In the genomic region with DNA sequence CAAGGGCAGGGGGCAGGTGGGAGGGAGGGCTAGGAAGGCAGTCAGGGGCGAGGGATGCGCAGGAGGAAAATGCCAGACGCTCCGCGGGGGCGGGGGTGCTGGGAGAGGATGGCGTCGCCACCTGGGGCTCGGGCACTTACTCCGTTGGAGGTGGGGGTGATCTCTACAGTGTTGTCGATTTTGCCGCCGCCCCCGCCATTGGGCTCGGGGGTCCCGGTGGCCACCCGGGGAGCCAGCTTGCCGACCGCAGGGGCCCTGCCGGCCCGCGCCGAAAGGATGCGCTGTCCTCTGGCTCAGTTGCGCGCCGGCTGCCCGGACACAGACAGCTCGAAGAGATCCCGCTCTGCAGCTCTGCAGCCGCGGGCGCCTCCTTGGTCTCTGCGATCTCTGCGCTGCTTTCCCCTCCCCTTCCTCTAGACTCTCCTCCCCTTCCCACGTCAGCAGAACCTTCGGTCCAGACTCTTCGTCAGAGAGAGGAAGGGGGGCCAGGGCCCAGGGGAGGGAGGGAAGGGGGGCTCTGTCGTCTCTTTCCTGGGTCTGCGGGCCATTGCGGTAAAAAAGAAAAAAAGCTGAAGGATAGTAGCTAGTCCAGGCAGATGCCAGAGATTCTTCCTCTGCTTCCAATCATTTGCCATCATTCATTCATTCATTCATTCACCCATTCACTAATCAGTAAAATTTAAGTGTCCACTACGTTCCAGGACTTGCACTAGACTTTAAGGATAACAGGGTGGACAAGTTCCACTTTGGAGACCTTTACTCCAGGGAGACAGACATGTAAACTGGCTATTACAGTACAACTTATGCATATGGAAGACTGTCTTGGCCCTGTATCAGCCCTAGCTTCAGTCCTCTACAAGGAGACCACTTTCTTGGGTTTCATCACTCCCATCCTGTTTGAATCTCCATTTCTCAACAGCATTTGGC, we compare ENCODE assay signal across 8 cellular contexts. TPM values are rescaled to one million over a fixed set of nuclear protein-coding genes. Genes with fewer than 3 reads are reported as not detected.
DNase-seq lines count a peak whose midpoint lies in the region; ATAC-seq, FAIRE-seq and TF ChIP-seq lines count a peak whose summit lies in the region.

TSS of gene SLC22A17 (minus strand) at position 382 of the 927 bp plus-strand sequence.

- H3K4me3 ChIP-seq in A549 = peak within 1 kb of the TSS; percentile 52
- H3K4me3 ChIP-seq in adipocyte (ENCODE audit: low read length) = peak within 1 kb of the TSS; percentile 77
- H3K4me3 ChIP-seq in testis = peak within 1 kb of the TSS; percentile 45 to 58

- POLR2A ChIA-PET in A549 (lab: Yijun Ruan, JAX) = interaction anchor here (0.6 kb wide), 1 partner anchor 9 kb away, joined by 3 read pairs; no protein-coding TSS in a partner anchor

- H3K36me3 ChIP-seq in adipocyte (ENCODE audit: control insufficient read depth, insufficient read depth, low read length, severe bottlenecking) (no peaks in the 10 kb centered on the region), testis (ENCODE audit: low read depth, missing control alignments) (no peaks in the 10 kb centered on the region)

- H3K9me3 ChIP-seq in A549 (no peaks in the 10 kb centered on the region), adipocyte (ENCODE audit: control insufficient read depth, low read length) (no peaks in the 10 kb centered on the region), testis (no peaks in the 10 kb centered on the region)

- 3% methylated on average over 39 of the region's 42 CpGs for WGBS in A549 (ENCODE audit: missing lambda C conversion rate)
- 1% methylated on average over 12 to 27 of the region's 42 CpGs for WGBS in testis, 2 donors

- H3K27me3 ChIP-seq in adipocyte (replicated peaks; ENCODE audit: control insufficient read depth, insufficient read depth, low read length) (peaks cover 32% of the 10 kb centered on the region), testis (no peaks in the 10 kb centered on the region)

- H3K4me1 ChIP-seq in A549 (0 out of 3 replicates have a peak, but pooled peaks cover 3% of the 10 kb centered on the region), adipocyte (ENCODE audit: control insufficient read depth, insufficient read depth, low read length) (peaks cover 8% of the 10 kb centered on the region), testis (peaks cover 5% of the 10 kb centered on the region)

- intact Hi-C loops in cardiac septum (cut with DNase I) (no loop called here), testis (cut with DNase I; ENCODE audit: low total_unique reads) (no loop called here)

- no peak for TF ChIP-seq CTCF in A549 (IDR thresholded peaks at IDR 0.05)
- TF ChIP-seq CTCF in omental fat pad (IDR thresholded peaks at IDR 0.05) = no peak
- TF ChIP-seq CTCF in testis (IDR thresholded peaks at IDR 0.05) = no peak

- no peak for FAIRE-seq in A549 (lab: Jason Lieb, UNC)

- peak within 1 kb of the TSS; percentile 38 to 83; a peak in 5 of 6 replicates for H3K27ac ChIP-seq in A549
- peak within 1 kb of the TSS in 1 of 2 donors; percentile 29 for H3K27ac ChIP-seq in testis

- TF ChIP-seq EP300 in A549 (IDR thresholded peaks at IDR 0.05) = no peak

- ATAC-seq in A549 = peak; percentile 88 to 96
- ATAC-seq in SK-N-SH treated with all-trans-retinoic acid at 6 μM for 48 hours = peak; percentile 98
- peak; percentile 93 for ATAC-seq in omental fat pad (ENCODE audit: low FRiP score)
- ATAC-seq in GM19328 (IDR thresholded peaks at IDR 0.05; ENCODE audit: unreplicated experiment) = no peak

- DNase-seq in A549 (ENCODE audit: low read depth in 1 of 2, low spot score in 1 of 2) = peak; percentile 60 to 65
- peak; percentile 57 for DNase-seq in HPDE6-E6E7 (ENCODE audit: extremely low spot score)
- peak; percentile 97 for DNase-seq in adipocyte (ENCODE audit: low read depth)
- peak; percentile 88 for DNase-seq in cardiac septum (ENCODE audit: low spot score)
- DNase-seq in omental fat pad (ENCODE audit: low spot score) = peak; percentile 32
- DNase-seq in testis = peak; percentile 90

- peak within 1 kb of the TSS; percentile 83 for H3K4me2 ChIP-seq in A549

- TF ChIP-seq RAD21 in A549 (conservative IDR thresholded peaks at IDR 0.05 in 1 of 2, IDR thresholded peaks at IDR 0.05 in 1 of 2) = no peak

- CTCF ChIA-PET in A549 (lab: Yijun Ruan, JAX) = interaction anchor here (0.9 to 3.2 kb wide), 9 partner anchors 9 to 45 kb away, joined by 3 to 24 read pairs (median 5); partner anchors contain the start of gene BCL2L2

- H3K9ac ChIP-seq in adipocyte (ENCODE audit: low read length) = peak within 1 kb of the TSS; percentile 46

- TF ChIP-seq POLR2A in A549 (IDR thresholded peaks at IDR 0.05; ENCODE audit: low read length) (peak; percentile 84), testis (IDR thresholded peaks at IDR 0.05) (peak; percentile 64)

TF ChIP-seq in A549, 52 proteins besides CTCF, POLR2A, EP300 and RAD21 (continues in another document):
- no peak for TF ChIP-seq NFE2L2 (conservative IDR thresholded peaks at IDR 0.05; ENCODE audit: low read length)
- TF ChIP-seq PHF8 (IDR thresholded peaks at IDR 0.05; ENCODE audit: borderline replicate concordance, low read depth) = peak; percentile 31; the same call in 1 of the 2 replicates
- TF ChIP-seq MYC (IDR thresholded peaks at IDR 0.05; ENCODE audit: borderline replicate concordance, low read length) = no peak
- TF ChIP-seq, protein P1, sequence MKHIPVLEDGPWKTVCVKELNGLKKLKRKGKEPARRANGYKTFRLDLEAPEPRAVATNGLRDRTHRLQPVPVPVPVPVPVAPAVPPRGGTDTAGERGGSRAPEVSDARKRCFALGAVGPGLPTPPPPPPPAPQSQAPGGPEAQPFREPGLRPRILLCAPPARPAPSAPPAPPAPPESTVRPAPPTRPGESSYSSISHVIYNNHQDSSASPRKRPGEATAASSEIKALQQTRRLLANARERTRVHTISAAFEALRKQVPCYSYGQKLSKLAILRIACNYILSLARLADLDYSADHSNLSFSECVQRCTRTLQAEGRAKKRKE (CRISPR knock-in tag; IDR thresholded peaks at IDR 0.05; ENCODE audit: low read depth) = no peak
- no peak for TF ChIP-seq GATA3 (IDR thresholded peaks at IDR 0.05; ENCODE audit: borderline replicate concordance)

TF ChIP-seq in SK-N-SH treated with all-trans-retinoic acid at 6 μM for 48 hours, 23 proteins besides CTCF, POLR2A, EP300 and RAD21:
- TF ChIP-seq PATZ1 (CRISPR knock-in tag; IDR thresholded peaks at IDR 0.05; ENCODE audit: borderline replicate concordance) = 0 out of 2 replicates have a peak, but pooled peaks have one; percentile 5
- TF ChIP-seq PPARA (CRISPR knock-in tag; IDR thresholded peaks at IDR 0.05; ENCODE audit: borderline replicate concordance) = no peak

RNA-seq across cellular contexts. Expression of gene SLC22A17, which starts in this region (rescaled TPM):
- polyA plus RNA-seq in A549 (2011; rRNA removed) (3.5 and 4.6 TPM in 2 replicates), A549 (2017; fragmentation: RNase III; extraction: RNeasy Plus Mini Kit Qiagen cat#74134 plus additional on column Dnase treatment) (6.3 to 9.6 TPM (median 8.4 TPM) in 3 replicates), testis (ENCODE audit: insufficient read depth, low read depth, low replicate concordance) (37.3 TPM)
- 4.1 and 5.6 TPM in 2 replicates for polyA plus RNA-seq in A549 (2012; cell fraction: cytosol; rRNA removed)
- 23.6 and 27.7 TPM in 2 replicates for polyA plus RNA-seq in A549 (2012; cell fraction: nucleus; rRNA removed)
- polyA minus RNA-seq in A549 (2011; rRNA and poly(A)+ RNA removed) = 3.5 and 4.2 TPM in 2 replicates
- total RNA-seq in cardiac septum (10.6 TPM), omental fat pad (10 to 100 TPM in 1 of 4 donors, 1 to 10 TPM in 3; 7.7 to 13.0 (median 8.4) TPM), testis (10 to 100 TPM; 56.6 to 93.8 TPM)

Comparison
In these comparisons a context has a peak if more than half of its experiments do, and no peak if none do; other contexts are left out.
1. DNase-seq: peak in every context shown above with its lines; median percentile 97 in adipocyte; 90 in testis; 88 in cardiac septum; 62 in A549; 57 in HPDE6-E6E7; 32 in omental fat pad.